ENCODE assay signal across 20 cellular contexts in the genomic region with DNA sequence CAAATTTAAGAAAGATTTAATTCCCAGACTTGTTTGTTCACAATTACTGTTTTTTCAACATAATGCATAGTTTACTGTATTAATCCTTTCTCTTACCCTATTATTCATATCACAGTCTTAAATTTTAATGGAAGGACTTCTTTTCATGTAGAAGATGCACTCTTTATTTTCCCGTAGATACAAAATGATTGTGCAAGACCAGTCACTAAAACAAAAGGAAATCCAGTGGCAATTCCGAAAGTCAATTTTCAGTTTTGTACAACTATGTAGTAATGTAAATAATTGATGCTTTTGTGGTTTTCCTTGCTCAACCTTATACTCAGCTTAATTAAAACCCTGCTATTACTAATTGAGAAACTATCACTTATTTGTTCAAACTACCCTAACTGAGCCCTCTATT.
DNase-seq lines count a peak whose midpoint lies in the region; ATAC-seq, FAIRE-seq and TF ChIP-seq lines count a peak whose summit lies in the region.
"Had no signal": no experiment of that assay in that cellular context is flagged by ENCODE, and none has a peak within 500 bp of the region (broad histone marks: within the 10 kb centered on the region; RNA-seq: fewer than 3 reads in every experiment).

No MANE protein-coding gene starts in this region.

- DNase-seq in HepG2 (ENCODE audit: low spot score), result no peak
- DNase-seq in right lobe of liver, result no peak
- DNase-seq in choroid plexus epithelial cell (ENCODE audit: low read depth), result peak; percentile 5
- no peak for DNase-seq in NCI-H345 treated with DMSO at 0.1 percent for 48 hours (lab: John Stamatoyannopoulos, UW; ENCODE audit: unreplicated experiment)
- DNase-seq in pons (ENCODE audit: low spot score), result no peak
- DNase-seq: AML-193; Caco-2; Calu3; CD4-positive, alpha-beta T cell; CD8-positive, alpha-beta T cell; DMS79 treated with DMSO at 0.1 percent for 48 hours; GF-D8 had no signal

- no peak overlapping the region for H3K9ac ChIP-seq in HepG2 (ENCODE audit: insufficient read depth, low read depth, low read length)
- H3K9ac ChIP-seq: BLaER1 treated with 17β-estradiol and CSF1 and Interleukin-3, amounts not matched to agents 10 nM and 100 nM had no signal

- WGBS in HepG2 (ENCODE audit: low lambda C conversion rate), result 3% methylated on average over 2 of the region's 2 CpGs
- WGBS in right lobe of liver (ENCODE audit: insufficient coverage, low coverage, low lambda C conversion rate, missing lambda C conversion rate), result 57% methylated on average over 2 of the region's 2 CpGs

- no TSS peak for BruUV-seq in HepG2 (replicated peaks; lab: Mats Ljungman, UMichigan)

- H3K9me3 ChIP-seq in HepG2 (ENCODE audit: low read length), result no peaks in the 10 kb centered on the region
- no peaks in the 10 kb centered on the region for H3K9me3 ChIP-seq in right lobe of liver
- H3K9me3 ChIP-seq: A549; BLaER1 treated with 17β-estradiol and CSF1 and Interleukin-3, amounts not matched to agents 10 nM and 100 nM; Caco-2 had no signal

- H3K27me3 ChIP-seq in HepG2 (ENCODE audit: control insufficient read depth in 1 of 2, insufficient read depth in 2 of 2, low read length in 2 of 2) (no peaks in the 10 kb centered on the region), right lobe of liver (no peaks in the 10 kb centered on the region)
- H3K27me3 ChIP-seq: BLaER1 treated with 17β-estradiol and CSF1 and Interleukin-3, amounts not matched to agents 10 nM and 100 nM had no signal

- no peak overlapping the region for H2AFZ ChIP-seq in HepG2 (ENCODE audit: low read length)

- no peaks in the 10 kb centered on the region for H3K79me2 ChIP-seq in HepG2 (ENCODE audit: insufficient read depth, low read length)

- H4K20me1 ChIP-seq in HepG2 (ENCODE audit: insufficient read depth, low read length), result no peaks in the 10 kb centered on the region
- H4K20me1 ChIP-seq: BLaER1 treated with 17β-estradiol and CSF1 and Interleukin-3, amounts not matched to agents 10 nM and 100 nM had no signal

- H3K4me2 ChIP-seq in HepG2 (ENCODE audit: low read depth, low read length), result no peak overlapping the region
- H3K4me2 ChIP-seq: A549; BLaER1 treated with 17β-estradiol and CSF1 and Interleukin-3, amounts not matched to agents 10 nM and 100 nM had no signal

- no peak for TF ChIP-seq RAD21 in HepG2 (CRISPR knock-in tag; IDR thresholded peaks at IDR 0.05)

- no peak for TF ChIP-seq POLR2A in HepG2 (IDR thresholded peaks at IDR 0.05; ENCODE audit: insufficient read depth in 1 of 2, low read depth in 2 of 2, low read length in 2 of 2)
- TF ChIP-seq POLR2A in right lobe of liver (IDR thresholded peaks at IDR 0.05), result no peak

- intact Hi-C loops in HepG2 (cut with micrococcal nuclease; ENCODE audit: unreplicated experiment), result loop anchor here (10.0 kb wide), 1 partner anchor 388 kb away; no protein-coding TSS in a partner anchor
- intact Hi-C loops in right lobe of liver (cut with DNase I), result no loop called here

- no peak for FAIRE-seq in HepG2 (lab: Jason Lieb, UNC)
- FAIRE-seq: A549, D721Med, G401.6, GM12891, GM19239 had no signal

- in situ Hi-C loops in HepG2 (cut with HindIII; ENCODE audit: extremely low pct_ligation_motif_present, low pct_unique_long_range_greater_than_20kb), result no loop called here

- ATAC-seq in HepG2 (no peak), right lobe of liver (no peak)
- ATAC-seq: A549; CD8-positive, alpha-beta T cell had no signal

- POLR2A ChIA-PET in HepG2 (lab: Yijun Ruan, JAX), result no interaction called here

- CTCF ChIA-PET in HepG2 (lab: Yijun Ruan, JAX; ENCODE audit: low intra/inter-chr PET ratio, low total read pairs), result no interaction called here

- TF ChIP-seq EP300 in HepG2 (IDR thresholded peaks at IDR 0.05; ENCODE audit: low read depth in 2 of 2, low read length in 2 of 2) (no peak), HepG2 (CRISPR knock-in tag; IDR thresholded peaks at IDR 0.05; ENCODE audit: borderline replicate concordance) (no peak)

- no peaks in the 10 kb centered on the region for H3K36me3 ChIP-seq in HepG2 (replicated peaks in 1 of 2; ENCODE audit: control insufficient read depth in 1 of 2, insufficient read depth in 2 of 2, low read length in 2 of 2)
- no peaks in the 10 kb centered on the region for H3K36me3 ChIP-seq in right lobe of liver
- H3K36me3 ChIP-seq: BLaER1 treated with 17β-estradiol and CSF1 and Interleukin-3, amounts not matched to agents 10 nM and 100 nM had no signal

- no peak overlapping the region for H3K4me3 ChIP-seq in HepG2 (replicated peaks in 1 of 3; ENCODE audit: insufficient read depth in 1 of 3, low read depth in 2 of 3, low read length in 3 of 3)
- no peak overlapping the region for H3K4me3 ChIP-seq in right lobe of liver
- H3K4me3 ChIP-seq in choroid plexus epithelial cell (ENCODE audit: low read depth, low read length), result no peak overlapping the region
- H3K4me3 ChIP-seq: A549; BLaER1 treated with 17β-estradiol and CSF1 and Interleukin-3, amounts not matched to agents 10 nM and 100 nM had no signal

- TF ChIP-seq CTCF in HepG2 (CRISPR knock-in tag; IDR thresholded peaks at IDR 0.05) (no peak), right lobe of liver (IDR thresholded peaks at IDR 0.05) (no peak), choroid plexus epithelial cell (conservative IDR thresholded peaks at IDR 0.05; ENCODE audit: low read depth, low read length) (no peak)

- H3K27ac ChIP-seq in HepG2 (ENCODE audit: extremely low read length, insufficient read depth, low read length) (no peak overlapping the region), right lobe of liver (no peak overlapping the region)
- H3K27ac ChIP-seq: 22Rv1; A549; BLaER1 treated with 17β-estradiol and CSF1 and Interleukin-3, amounts not matched to agents 10 nM and 100 nM; C4-2B had no signal

- H3K4me1 ChIP-seq in HepG2 (ENCODE audit: insufficient read depth, low read length), result no peaks in the 10 kb centered on the region
- no peaks in the 10 kb centered on the region for H3K4me1 ChIP-seq in right lobe of liver
- H3K4me1 ChIP-seq: A549; BLaER1 treated with 17β-estradiol and CSF1 and Interleukin-3, amounts not matched to agents 10 nM and 100 nM; Caco-2 had no signal

TF ChIP-seq in HepG2, 621 proteins besides CTCF, POLR2A, EP300 and RAD21:
- TF ChIP-seq ELF3 (CRISPR knock-in tag; IDR thresholded peaks at IDR 0.05), result no peak
- TF ChIP-seq CEBPB (IDR thresholded peaks at IDR 0.05; ENCODE audit: borderline replicate concordance, low read depth, low read length), result peak; percentile 51
- TF ChIP-seq ZNF816 (CRISPR knock-in tag; IDR thresholded peaks at IDR 0.05; ENCODE audit: borderline replicate concordance), result no peak
- no peak for TF ChIP-seq ZNF75D (CRISPR knock-in tag; IDR thresholded peaks at IDR 0.05; ENCODE audit: borderline replicate concordance)
- TF ChIP-seq ZNF484 (CRISPR knock-in tag; IDR thresholded peaks at IDR 0.05; ENCODE audit: borderline replicate concordance, low read depth), result no peak
- no peak for TF ChIP-seq ZBTB14 (CRISPR knock-in tag; IDR thresholded peaks at IDR 0.05)
- no peak for TF ChIP-seq ZNF768 (CRISPR knock-in tag; IDR thresholded peaks at IDR 0.05)
- TF ChIP-seq ZNF30 (CRISPR knock-in tag; IDR thresholded peaks at IDR 0.05), result no peak
